In the genomic region with DNA sequence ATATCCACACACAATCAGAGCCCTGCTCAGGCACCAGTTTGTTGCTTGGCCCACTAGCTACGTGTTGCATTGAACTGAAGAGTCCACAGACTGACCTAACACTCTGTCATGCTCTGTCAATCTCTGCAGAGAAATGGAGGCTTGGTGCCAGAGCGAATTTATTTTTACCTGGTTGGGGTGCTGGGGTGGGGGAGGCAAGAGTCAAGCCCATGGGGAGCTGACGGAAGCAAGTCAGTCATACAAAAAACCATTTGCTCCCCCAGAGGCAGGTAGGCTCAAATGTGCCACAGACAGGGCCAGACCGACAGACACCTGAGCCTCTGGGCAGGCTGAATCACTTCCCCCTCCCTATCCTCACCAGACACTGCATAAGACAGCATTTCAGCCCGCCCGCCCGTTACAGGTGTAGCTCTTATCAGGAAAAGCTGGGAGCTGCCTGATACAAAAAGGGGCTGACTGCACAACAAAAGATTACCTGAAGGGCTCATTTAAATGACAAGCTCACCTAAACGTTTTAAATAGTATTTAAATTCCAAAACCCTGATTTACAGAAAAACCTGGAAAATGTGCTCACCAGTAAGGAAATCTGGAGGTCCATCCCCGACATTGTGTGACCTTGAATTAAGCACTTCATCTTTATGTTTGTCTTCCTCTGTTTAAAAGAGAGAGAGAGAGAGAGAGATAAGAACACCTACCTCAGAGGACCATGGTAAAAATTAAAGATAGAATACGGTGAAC, we compare ENCODE assay signal across 1 cellular context.
A peak's percentile ranks its signal among the peaks of the same experiment; 100 is the strongest.
TF ChIP-seq lines count a peak whose summit lies in the region.

No MANE protein-coding gene starts in this region.

TF ChIP-seq in GM12878, 131 proteins besides CTCF, POLR2A, EP300 and RAD21 (continued from another document):
- TF ChIP-seq, protein P1, sequence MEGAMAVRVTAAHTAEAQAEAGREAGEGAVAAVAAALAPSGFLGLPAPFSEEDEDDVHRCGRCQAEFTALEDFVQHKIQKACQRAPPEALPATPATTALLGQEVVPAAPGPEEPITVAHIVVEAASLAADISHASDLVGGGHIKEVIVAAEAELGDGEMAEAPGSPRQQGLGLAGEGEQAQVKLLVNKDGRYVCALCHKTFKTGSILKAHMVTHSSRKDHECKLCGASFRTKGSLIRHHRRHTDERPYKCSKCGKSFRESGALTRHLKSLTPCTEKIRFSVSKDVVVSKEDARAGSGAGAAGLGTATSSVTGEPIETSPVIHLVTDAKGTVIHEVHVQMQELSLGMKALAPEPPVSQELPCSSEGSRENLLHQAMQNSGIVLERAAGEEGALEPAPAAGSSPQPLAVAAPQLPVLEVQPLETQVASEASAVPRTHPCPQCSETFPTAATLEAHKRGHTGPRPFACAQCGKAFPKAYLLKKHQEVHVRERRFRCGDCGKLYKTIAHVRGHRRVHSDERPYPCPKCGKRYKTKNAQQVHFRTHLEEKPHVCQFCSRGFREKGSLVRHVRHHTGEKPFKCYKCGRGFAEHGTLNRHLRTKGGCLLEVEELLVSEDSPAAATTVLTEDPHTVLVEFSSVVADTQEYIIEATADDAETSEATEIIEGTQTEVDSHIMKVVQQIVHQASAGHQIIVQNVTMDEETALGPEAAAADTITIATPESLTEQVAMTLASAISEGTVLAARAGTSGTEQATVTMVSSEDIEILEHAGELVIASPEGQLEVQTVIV (IDR thresholded peaks at IDR 0.05; ENCODE audit: borderline replicate concordance, partially characterized antibody) = no peak
- TF ChIP-seq USF2 (IDR thresholded peaks at IDR 0.05; ENCODE audit: borderline replicate concordance, low read depth, low read length) = no peak
- TF ChIP-seq RUNX3 (IDR thresholded peaks at IDR 0.05; ENCODE audit: low read length) = no peak
- no peak for TF ChIP-seq SUPT20H (IDR thresholded peaks at IDR 0.05; ENCODE audit: borderline replicate concordance, control insufficient read depth, low read depth, low read length)
- TF ChIP-seq TARDBP (IDR thresholded peaks at IDR 0.05; ENCODE audit: borderline replicate concordance) = no peak
- TF ChIP-seq RB1 (IDR thresholded peaks at IDR 0.05; ENCODE audit: borderline replicate concordance) = no peak
- TF ChIP-seq HDAC6 (IDR thresholded peaks at IDR 0.05; ENCODE audit: unreplicated experiment) = no peak
- TF ChIP-seq IKZF2 (IDR thresholded peaks at IDR 0.05) = peak in 1 of 2 experiments; percentile 29; a peak in 2 of 4 replicates
- no peak for TF ChIP-seq CBFB (IDR thresholded peaks at IDR 0.05; ENCODE audit: low read depth)
- TF ChIP-seq SREBF1 (IDR thresholded peaks at IDR 0.05; ENCODE audit: low read length) = no peak
- no peak for TF ChIP-seq EGR1 (IDR thresholded peaks at IDR 0.05; ENCODE audit: borderline replicate concordance in 1 of 2, low read depth in 2 of 2, low read length in 2 of 2)
- TF ChIP-seq JUND (IDR thresholded peaks at IDR 0.05; ENCODE audit: low read depth, low read length) = 0 out of 2 replicates have a peak, but pooled peaks have one; percentile 41
- peak; percentile 50; the same call in 2 of the 3 replicates for TF ChIP-seq POU2F2 (IDR thresholded peaks at IDR 0.05; ENCODE audit: borderline replicate concordance, low read depth, low read length)
- no peak for TF ChIP-seq SIN3A (IDR thresholded peaks at IDR 0.05; ENCODE audit: low read depth, low read length)
- TF ChIP-seq MTA2 (IDR thresholded peaks at IDR 0.05; ENCODE audit: low read depth) = peak; percentile 49; the same call in 1 of the 2 replicates
- no peak for TF ChIP-seq E2F4 (IDR thresholded peaks at IDR 0.05; ENCODE audit: low read depth, low read length)
- peak; percentile 13; the same call in 1 of the 2 replicates for TF ChIP-seq TBL1XR1 (IDR thresholded peaks at IDR 0.05; ENCODE audit: low read depth, low read length)
- no peak for TF ChIP-seq ZSCAN29 (IDR thresholded peaks at IDR 0.05)
- no peak for TF ChIP-seq SMC3 (IDR thresholded peaks at IDR 0.05; ENCODE audit: borderline replicate concordance, low read length)
- no peak for TF ChIP-seq GABPA (IDR thresholded peaks at IDR 0.05; ENCODE audit: low read depth)
- TF ChIP-seq ZNF384 (IDR thresholded peaks at IDR 0.05; ENCODE audit: borderline replicate concordance, low read depth, low read length) = no peak
